10 cellular contexts compared by ENCODE assay signal in the genomic region with DNA sequence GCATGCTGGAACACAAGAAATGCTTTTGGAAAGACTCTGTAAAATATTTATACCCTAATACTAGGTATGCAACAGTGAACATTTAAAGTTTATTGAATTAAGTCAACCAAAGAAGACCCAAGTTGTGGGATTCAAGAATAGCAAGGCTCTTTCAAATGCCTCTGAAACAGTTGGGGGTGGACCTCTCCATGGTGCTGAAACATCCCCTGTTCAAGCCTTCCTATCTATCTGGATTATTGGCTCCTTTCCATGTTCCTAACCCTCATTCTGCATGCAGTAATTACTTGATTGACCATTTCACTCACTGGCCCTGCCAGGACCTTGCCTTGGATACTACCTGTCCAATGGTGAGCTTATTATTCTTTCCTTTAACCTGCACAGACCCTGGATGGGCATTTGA.
DNase-seq lines count a peak whose midpoint lies in the region; ATAC-seq and TF ChIP-seq lines count a peak whose summit lies in the region.
"Had no signal": no experiment of that assay in that cellular context is flagged by ENCODE, and none has a peak within 500 bp of the region (broad histone marks: within the 10 kb centered on the region; RNA-seq: fewer than 3 reads in every experiment).

No MANE protein-coding gene starts in this region.

- H3K4me3 Mint-ChIP-seq in stimulated activated naive B cell treated with anti-CD40 and anti-IgM and Interleukin-4, amounts not matched to agents 10 μg/mL and 1 μg/mL and 100 μg/mL, for 72 hours, result no peak overlapping the region
- H3K4me3 Mint-ChIP-seq: IgD-negative memory B cell had no signal

- H3F3A ChIP-seq in neural cell (ENCODE audit: insufficient read depth, low read length, poor library complexity, severe bottlenecking), result peaks cover 4% of the 10 kb centered on the region

- no peaks in the 10 kb centered on the region for H3K9me2 ChIP-seq in neural cell (ENCODE audit: insufficient read depth, low read length)

- DNase-seq in DMS 273 (lab: John Stamatoyannopoulos, UW; ENCODE audit: unreplicated experiment), result peak; percentile 24
- no peak for DNase-seq in DMS 273 treated with DMSO at 0.1 percent for 48 hours (lab: John Stamatoyannopoulos, UW)
- DNase-seq in M059J (ENCODE audit: low read depth), result peak; percentile 14
- peak; percentile 1 for DNase-seq in mammary epithelial cell
- DNase-seq in stimulated activated naive B cell treated with anti-CD40 and anti-IgM and Interleukin-4, amounts not matched to agents 10 μg/mL and 1 μg/mL and 100 μg/mL, for 72 hours, result no peak
- no peak for DNase-seq in left ventricle myocardium inferior
- no peak for DNase-seq in cerebellar nuclear complex (lab: John Stamatoyannopoulos, UW)

- no peak overlapping the region for H3K27ac Mint-ChIP-seq in stimulated activated naive B cell treated with anti-CD40 and anti-IgM and Interleukin-4, amounts not matched to agents 10 μg/mL and 1 μg/mL and 100 μg/mL, for 72 hours
- H3K27ac Mint-ChIP-seq: IgD-negative memory B cell had no signal

- in situ Hi-C loops in mammary epithelial cell (cut with MboI; ENCODE audit: low sequenced_read_pairs in 2 of 2), result no loop called here

- no peak for TF ChIP-seq EP300 in neural cell (conservative IDR thresholded peaks at IDR 0.05; ENCODE audit: poor library complexity, severe bottlenecking)

- H3K4me1 ChIP-seq in mammary epithelial cell (ENCODE audit: insufficient read depth, low read length) (no peaks in the 10 kb centered on the region), left ventricle myocardium inferior (no peaks in the 10 kb centered on the region)

- H3K27me3 ChIP-seq in mammary epithelial cell (ENCODE audit: insufficient read depth, low read length) (no peaks in the 10 kb centered on the region), neural cell (ENCODE audit: insufficient read depth, low read depth, low read length) (no peaks in the 10 kb centered on the region), left ventricle myocardium inferior (ENCODE audit: low read depth) (no peaks in the 10 kb centered on the region)

- H3K9ac ChIP-seq in mammary epithelial cell (ENCODE audit: insufficient read depth, low read length) (no peak overlapping the region), neural cell (ENCODE audit: low read length) (no peak overlapping the region)

- intact Hi-C loops in mammary epithelial cell (cut with micrococcal nuclease) (no loop called here), left ventricle myocardium inferior (cut with micrococcal nuclease) (no loop called here)

- H3K36me3 ChIP-seq in mammary epithelial cell (ENCODE audit: insufficient read depth, low read length), result no peaks in the 10 kb centered on the region
- no peaks in the 10 kb centered on the region for H3K36me3 ChIP-seq in neural cell (ENCODE audit: insufficient read depth, low read length)
- no peaks in the 10 kb centered on the region for H3K36me3 ChIP-seq in left ventricle myocardium inferior

- TF ChIP-seq CTCF in mammary epithelial cell (conservative IDR thresholded peaks at IDR 0.05 in 1 of 2, IDR thresholded peaks at IDR 0.05 in 1 of 2; ENCODE audit: extremely low read depth in 1 of 2, insufficient read depth in 1 of 2, low read depth in 1 of 2, low read length in 2 of 2) (no peak), neural cell (IDR thresholded peaks at IDR 0.05; ENCODE audit: poor library complexity, severe bottlenecking) (no peak), left ventricle myocardium inferior (IDR thresholded peaks at IDR 0.05; ENCODE audit: borderline replicate concordance) (no peak)

- dilution Hi-C loops in mammary epithelial cell (cut with HindIII; ENCODE audit: low sequenced_read_pairs), result no loop called here

- H3K79me2 ChIP-seq in mammary epithelial cell (ENCODE audit: insufficient read depth, low read length) (no peaks in the 10 kb centered on the region), neural cell (replicated peaks; ENCODE audit: insufficient read depth, low read length) (no peaks in the 10 kb centered on the region)

- H3K4me1 Mint-ChIP-seq in stimulated activated naive B cell treated with anti-CD40 and anti-IgM and Interleukin-4, amounts not matched to agents 10 μg/mL and 1 μg/mL and 100 μg/mL, for 72 hours, result no peaks in the 10 kb centered on the region
- H3K4me1 Mint-ChIP-seq: IgD-negative memory B cell had no signal

- no peak overlapping the region for H3K27ac ChIP-seq in mammary epithelial cell (ENCODE audit: insufficient read depth, low read depth, low read length)
- no peak overlapping the region for H3K27ac ChIP-seq in neural cell (ENCODE audit: low read length)
- no peak overlapping the region for H3K27ac ChIP-seq in left ventricle myocardium inferior (replicated peaks)
- H3K27ac ChIP-seq: 22Rv1 had no signal

- no peak overlapping the region for H3K4me2 ChIP-seq in mammary epithelial cell (ENCODE audit: insufficient read depth, low read depth, low read length)
- no peak overlapping the region for H3K4me2 ChIP-seq in neural cell (ENCODE audit: low read length)

- H3K9me3 Mint-ChIP-seq in stimulated activated naive B cell treated with anti-CD40 and anti-IgM and Interleukin-4, amounts not matched to agents 10 μg/mL and 1 μg/mL and 100 μg/mL, for 72 hours, result peaks cover 0 to 1% of the 10 kb centered on the region in 2 donors

- ATAC-seq in stimulated activated naive B cell treated with anti-CD40 and anti-IgM and Interleukin-4, amounts not matched to agents 10 μg/mL and 1 μg/mL and 100 μg/mL, for 72 hours (replicated peaks), result no peak

- no peak for TF ChIP-seq RAD21 in neural cell (conservative IDR thresholded peaks at IDR 0.05)

- CTCF ChIA-PET in mammary epithelial cell (lab: Charles Lee; ENCODE audit: low non-redundant PET), result no interaction called here

- no peaks in the 10 kb centered on the region for H4K20me1 ChIP-seq in mammary epithelial cell (ENCODE audit: insufficient read depth, low read length)
- H4K20me1 ChIP-seq in neural cell (ENCODE audit: insufficient read depth), result no peaks in the 10 kb centered on the region

- H3K9me3 ChIP-seq in mammary epithelial cell (replicated peaks; ENCODE audit: insufficient read depth, low read length), result peaks cover 5% of the 10 kb centered on the region
- H3K9me3 ChIP-seq in neural cell (ENCODE audit: low read length), result no peaks in the 10 kb centered on the region
- H3K9me3 ChIP-seq in left ventricle myocardium inferior (replicated peaks), result no peaks in the 10 kb centered on the region

- H3K36me3 Mint-ChIP-seq in stimulated activated naive B cell treated with anti-CD40 and anti-IgM and Interleukin-4, amounts not matched to agents 10 μg/mL and 1 μg/mL and 100 μg/mL, for 72 hours, result no peaks in the 10 kb centered on the region
- H3K36me3 Mint-ChIP-seq: IgD-negative memory B cell had no signal

- H2AFZ ChIP-seq in mammary epithelial cell (ENCODE audit: low read depth, low read length), result no peak overlapping the region
- no peak overlapping the region for H2AFZ ChIP-seq in neural cell (ENCODE audit: low read depth, low read length)

- H3K27me3 Mint-ChIP-seq in stimulated activated naive B cell treated with anti-CD40 and anti-IgM and Interleukin-4, amounts not matched to agents 10 μg/mL and 1 μg/mL and 100 μg/mL, for 72 hours, result no peaks in the 10 kb centered on the region
- H3K27me3 Mint-ChIP-seq: IgD-negative memory B cell had no signal

- H3K4me3 ChIP-seq in mammary epithelial cell (replicated peaks in 1 of 3; ENCODE audit: insufficient read depth in 1 of 3, low read depth in 2 of 3, low read length in 3 of 3) (no peak overlapping the region), neural cell (ENCODE audit: low read length) (no peak overlapping the region), left ventricle myocardium inferior (no peak overlapping the region)

- BruUV-seq in mammary epithelial cell (replicated peaks; lab: Mats Ljungman, UMichigan), result no TSS peak

TF ChIP-seq in neural cell, 6 proteins besides CTCF, POLR2A, EP300 and RAD21:
- TF ChIP-seq EZH2 (IDR thresholded peaks at IDR 0.05; ENCODE audit: borderline replicate concordance, insufficient read depth, low read length, poor library complexity, severe bottlenecking), result no peak
- TF ChIP-seq, protein P1, sequence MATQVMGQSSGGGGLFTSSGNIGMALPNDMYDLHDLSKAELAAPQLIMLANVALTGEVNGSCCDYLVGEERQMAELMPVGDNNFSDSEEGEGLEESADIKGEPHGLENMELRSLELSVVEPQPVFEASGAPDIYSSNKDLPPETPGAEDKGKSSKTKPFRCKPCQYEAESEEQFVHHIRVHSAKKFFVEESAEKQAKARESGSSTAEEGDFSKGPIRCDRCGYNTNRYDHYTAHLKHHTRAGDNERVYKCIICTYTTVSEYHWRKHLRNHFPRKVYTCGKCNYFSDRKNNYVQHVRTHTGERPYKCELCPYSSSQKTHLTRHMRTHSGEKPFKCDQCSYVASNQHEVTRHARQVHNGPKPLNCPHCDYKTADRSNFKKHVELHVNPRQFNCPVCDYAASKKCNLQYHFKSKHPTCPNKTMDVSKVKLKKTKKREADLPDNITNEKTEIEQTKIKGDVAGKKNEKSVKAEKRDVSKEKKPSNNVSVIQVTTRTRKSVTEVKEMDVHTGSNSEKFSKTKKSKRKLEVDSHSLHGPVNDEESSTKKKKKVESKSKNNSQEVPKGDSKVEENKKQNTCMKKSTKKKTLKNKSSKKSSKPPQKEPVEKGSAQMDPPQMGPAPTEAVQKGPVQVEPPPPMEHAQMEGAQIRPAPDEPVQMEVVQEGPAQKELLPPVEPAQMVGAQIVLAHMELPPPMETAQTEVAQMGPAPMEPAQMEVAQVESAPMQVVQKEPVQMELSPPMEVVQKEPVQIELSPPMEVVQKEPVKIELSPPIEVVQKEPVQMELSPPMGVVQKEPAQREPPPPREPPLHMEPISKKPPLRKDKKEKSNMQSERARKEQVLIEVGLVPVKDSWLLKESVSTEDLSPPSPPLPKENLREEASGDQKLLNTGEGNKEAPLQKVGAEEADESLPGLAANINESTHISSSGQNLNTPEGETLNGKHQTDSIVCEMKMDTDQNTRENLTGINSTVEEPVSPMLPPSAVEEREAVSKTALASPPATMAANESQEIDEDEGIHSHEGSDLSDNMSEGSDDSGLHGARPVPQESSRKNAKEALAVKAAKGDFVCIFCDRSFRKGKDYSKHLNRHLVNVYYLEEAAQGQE (IDR thresholded peaks at IDR 0.05; ENCODE audit: borderline replicate concordance), result peak; percentile 56

Comparison
In these comparisons a context has a peak if more than half of its experiments do, and no peak if none do; other contexts are left out.
1. DNase-seq: peak in DMS 273 (single experiment), M059J (single experiment) and mammary epithelial cell (single experiment); none in DMS 273 treated with DMSO at 0.1 percent for 48 hours (single experiment), stimulated activated naive B cell treated with anti-CD40 and anti-IgM and Interleukin-4, amounts not matched to agents 10 μg/mL and 1 μg/mL and 100 μg/mL, for 72 hours (single experiment), left ventricle myocardium inferior (single experiment) and cerebellar nuclear complex (0 of 2).